Comparison of ENCODE assay signal across 8 cellular contexts in genomic region chr20:62623488-62624324, GRCh38. TPM values are rescaled to one million over a fixed set of nuclear protein-coding genes. Genes with fewer than 3 reads are reported as not detected.
DNase-seq lines count a peak whose midpoint lies in the region; ATAC-seq, FAIRE-seq and TF ChIP-seq lines count a peak whose summit lies in the region.

No MANE protein-coding gene starts in this region.

- TF ChIP-seq CTCF in dorsolateral prefrontal cortex (IDR thresholded peaks at IDR 0.05 in 54 of 56, conservative IDR thresholded peaks at IDR 0.05 in 2 of 56; ENCODE audit: low read depth in 1 of 56, partially characterized antibody in 56 of 56) = peak in 1 of 56 donors; percentile 8

- H3K56ac ChIP-seq in mesendoderm (ENCODE audit: low read length) = peak overlapping the region; percentile 85

- no peak overlapping the region for H2BK15ac ChIP-seq in mesendoderm (replicated peaks; ENCODE audit: low read depth)

- no peak for FAIRE-seq in GM18507 (lab: Jason Lieb, UNC)

- no peaks in the 10 kb centered on the region for H3K79me2 ChIP-seq in mesendoderm (ENCODE audit: control insufficient read depth, insufficient read depth, low read length)

- peak overlapping the region; percentile 56 for H2BK5ac ChIP-seq in mesendoderm (ENCODE audit: low read length)

- peak overlapping the region; percentile 51 for H3K9ac ChIP-seq in mesendoderm (ENCODE audit: low read length)

- H3K36me3 ChIP-seq in mesendoderm (ENCODE audit: control insufficient read depth, insufficient read depth, low read length) = no peaks in the 10 kb centered on the region

- peak; percentile 66 for ATAC-seq in HG02938 (IDR thresholded peaks at IDR 0.05; ENCODE audit: unreplicated experiment)

- H3K79me1 ChIP-seq in mesendoderm (ENCODE audit: low read length) = no peaks in the 10 kb centered on the region

- H4K8ac ChIP-seq in mesendoderm (ENCODE audit: low read depth, low read length) = no peak overlapping the region

- peak overlapping the region in 54 of 59 donors; percentile 4 to 90 (median 74) for H3K27ac ChIP-seq in dorsolateral prefrontal cortex
- H3K27ac ChIP-seq in mesendoderm (ENCODE audit: low read depth, low read length) = peak overlapping the region; percentile 53

- no peak overlapping the region for H4K5ac ChIP-seq in mesendoderm (ENCODE audit: low read length)

- H3K4ac ChIP-seq in mesendoderm (ENCODE audit: low read depth, low read length) = no peak overlapping the region

- H3K4me3 ChIP-seq in dorsolateral prefrontal cortex (no peak overlapping the region), mesendoderm (ENCODE audit: low read length) (no peak overlapping the region)

- intact Hi-C loops in dorsolateral prefrontal cortex (cut with DNase I) = no loop called here

- peaks cover 5% of the 10 kb centered on the region for H3K4me1 ChIP-seq in mesendoderm (ENCODE audit: control insufficient read depth, low read depth, low read length)

- H2BK120ac ChIP-seq in mesendoderm (ENCODE audit: low read depth, low read length) = no peak overlapping the region

- no CpG with 5 or more reads among the region's 23 CpGs for WGBS in mesendoderm (ENCODE audit: extremely low coverage, insufficient coverage, low lambda C conversion rate)

- peak overlapping the region; percentile 5 for H3K18ac ChIP-seq in mesendoderm (ENCODE audit: low read length)

- peak; percentile 99 for DNase-seq in 8988T
- peak; percentile 98 for DNase-seq in GM18507 (ENCODE audit: extremely low spot score, insufficient read length, low read depth)
- DNase-seq in NCI-H345 treated with DMSO at 0.1 percent for 48 hours (lab: John Stamatoyannopoulos, UW; ENCODE audit: unreplicated experiment) = peak; percentile 13
- DNase-seq in activated CD4-positive, alpha-beta T cell treated with anti-CD3 and anti-CD28 coated beads, Interleukin-2, amount 50 U/mL, for 24 hours (ENCODE audit: low read depth in 1 of 2, low spot score in 1 of 2) = peak; percentile 70 to 80
- peak in 1 of 10 donors; percentile 47 for DNase-seq in dorsolateral prefrontal cortex
- peak; percentile 96 for DNase-seq in mesendoderm
- peak; percentile 88 to 91 for DNase-seq in stimulated activated CD8-positive, alpha-beta memory T cell treated with anti-CD3 and anti-CD28 coated beads, Interleukin-2, amount 100 ng/mL, for 48 hours (ENCODE audit: low read depth in 2 of 2)

- no peak overlapping the region for H2AK5ac ChIP-seq in mesendoderm (ENCODE audit: low read length)

- H3K27me3 ChIP-seq in dorsolateral prefrontal cortex (peaks cover 0 to 22% (median 0%) of the 10 kb centered on the region in 45 donors), mesendoderm (ENCODE audit: insufficient read depth, low read length, poor library complexity) (no peaks in the 10 kb centered on the region)

- H3K4me2 ChIP-seq in mesendoderm (ENCODE audit: low read length) = peak overlapping the region; percentile 42

- H3K23ac ChIP-seq in mesendoderm (ENCODE audit: low read length) = no peak overlapping the region

RNA-seq across cellular contexts. Expression of gene SLCO4A1, which starts 18.6 kb away (rescaled TPM):
- total RNA-seq in dorsolateral prefrontal cortex = 100 to 1,000 TPM in 3 of 120 experiments, 10 to 100 TPM in 117; 10.4 to 115 (median 38.3) TPM
- 1.6 TPM for polyA plus RNA-seq in mesendoderm (2013, experiment 1 of 2)
- 1.8 TPM for polyA plus RNA-seq in mesendoderm (2013, experiment 2 of 2)
